Comparison of ENCODE assay signal across 7 cellular contexts in genomic region chr14:75295491-75296338, GRCh38. TPM values are rescaled to one million over a fixed set of nuclear protein-coding genes. Genes with fewer than 3 reads are reported as not detected.
A peak's percentile ranks its signal among the peaks of the same experiment; 100 is the strongest.
DNase-seq lines count a peak whose midpoint lies in the region; ATAC-seq, FAIRE-seq and TF ChIP-seq lines count a peak whose summit lies in the region.

No MANE protein-coding gene starts in this region.

- ATAC-seq in body of pancreas (peak; percentile 56), GM19351 (IDR thresholded peaks at IDR 0.05; ENCODE audit: unreplicated experiment) (no peak)

- intact Hi-C loops in body of pancreas (cut with DNase I): no loop called here
- intact Hi-C loops in sigmoid colon (cut with DNase I): loop anchor here (1.0 to 2.0 kb wide), 5 partner anchors 18 to 163 kb away; partner anchors contain the start of gene TMED10

- H3K9ac ChIP-seq in iPS-18a (ENCODE audit: low read length): peak overlapping the region; percentile 78

- TF ChIP-seq CTCF in GM12875 (IDR thresholded peaks at IDR 0.05; ENCODE audit: borderline replicate concordance, insufficient read depth, low read depth, low read length) (peak; percentile 97), body of pancreas (IDR thresholded peaks at IDR 0.05) (peak; percentile 86 to 99 (median 96)), sigmoid colon (IDR thresholded peaks at IDR 0.05) (peak; percentile 93 to 99 (median 98))

- peak; percentile 54 for FAIRE-seq in TTC549 (lab: Jason Lieb, UNC)

- H3K4me1 ChIP-seq in body of pancreas (peaks cover 28% of the 10 kb centered on the region), iPS-18a (ENCODE audit: control insufficient read depth, low read depth, low read length) (peaks cover 8% of the 10 kb centered on the region), sigmoid colon (peaks cover 0 to 31% (median 21%) of the 10 kb centered on the region in 4 donors)

- TF ChIP-seq POLR2A in body of pancreas (IDR thresholded peaks at IDR 0.05): peak in 2 of 3 donors; percentile 51 to 52
- TF ChIP-seq POLR2A in sigmoid colon (IDR thresholded peaks at IDR 0.05): no peak

- H3K27ac ChIP-seq in body of pancreas: peak overlapping the region; percentile 88 to 96 (median 92)
- H3K27ac ChIP-seq in iPS-18a (ENCODE audit: low read length): no peak overlapping the region
- peak overlapping the region; percentile 88 to 96 (median 93) for H3K27ac ChIP-seq in sigmoid colon

- DNase-seq in NCI-H1417 treated with DMSO at 0.1 percent for 48 hours (lab: John Stamatoyannopoulos, UW) (peak; percentile 15), body of pancreas (peak; percentile 85 to 88 (median 86)), sigmoid colon (peak; percentile 93)

- H3K4me3 ChIP-seq in GM12875 (ENCODE audit: low read depth, low read length) (peak overlapping the region; percentile 18), body of pancreas (no peak overlapping the region), iPS-18a (ENCODE audit: low read length) (peak overlapping the region; percentile 74), sigmoid colon (peak overlapping the region; percentile 8 to 62 (median 56))

- H3K9me3 ChIP-seq in body of pancreas: no peaks in the 10 kb centered on the region
- H3K9me3 ChIP-seq in iPS-18a (ENCODE audit: control insufficient read depth, low read depth, low read length): no peaks in the 10 kb centered on the region
- H3K9me3 ChIP-seq in sigmoid colon: no peaks in the 10 kb centered on the region

- TF ChIP-seq EP300 in sigmoid colon (IDR thresholded peaks at IDR 0.05): peak in 1 of 4 donors; percentile 18

- no peaks in the 10 kb centered on the region for H3K27me3 ChIP-seq in body of pancreas
- H3K27me3 ChIP-seq in iPS-18a (ENCODE audit: control insufficient read depth, insufficient read depth, low read length): no peaks in the 10 kb centered on the region
- no peaks in the 10 kb centered on the region for H3K27me3 ChIP-seq in sigmoid colon

- H3K36me3 ChIP-seq in body of pancreas (replicated peaks in 1 of 2; ENCODE audit: insufficient read depth in 1 of 2, low read depth in 2 of 2) (no peaks in the 10 kb centered on the region), iPS-18a (ENCODE audit: control insufficient read depth, low read depth, low read length) (no peaks in the 10 kb centered on the region), sigmoid colon (no peaks in the 10 kb centered on the region)

- 1 to 2% methylated on average over 19 of the region's 19 CpGs for WGBS in body of pancreas, 2 donors
- 2 to 6% methylated on average over 19 of the region's 19 CpGs for WGBS in sigmoid colon, 2 donors

RNA-seq across cellular contexts. Expression of gene FOS, which starts 17.1 kb away (rescaled TPM):
- total RNA-seq in body of pancreas (1,000 to 10,000 TPM in 1 of 2 donors, 100 to 1,000 TPM in 1; 412 to 1,093 TPM), sigmoid colon (1,000 to 10,000 TPM in 1 of 4 donors, 100 to 1,000 TPM in 3; 172 to 1,048 (median 650) TPM)
- polyA plus RNA-seq in sigmoid colon: 100 to 1,000 TPM; 108 to 374 (median 306) TPM

Comparison
In these comparisons a context has a peak if more than half of its experiments do, and no peak if none do; other contexts are left out.
1. H3K4me3 ChIP-seq: peak in GM12875 (single experiment), iPS-18a (single experiment) and sigmoid colon (4 of 4); none in body of pancreas (0 of 2).
2. DNase-seq: peak in every context shown above with its lines; median percentile 93 in sigmoid colon; 86 in body of pancreas; 15 in NCI-H1417 treated with DMSO at 0.1 percent for 48 hours.
3. POLR2A ChIP-seq: peak in body of pancreas (2 of 3); none in sigmoid colon (0 of 2).
4. Peak in every context shown above with its lines, with median percentiles within 50 percentile points of each other: CTCF ChIP-seq.